In genomic region chr13:46936525-46936924, GRCh38 we compare ENCODE assay signal across 36 cellular contexts. TPM values are rescaled to one million over a fixed set of nuclear protein-coding genes. Genes with fewer than 3 reads are reported as not detected.
"Had no signal": no experiment of that assay in that cellular context is flagged by ENCODE, and none has a peak within 500 bp of the region (broad histone marks: within the 10 kb centered on the region; RNA-seq: fewer than 3 reads in every experiment).

No MANE protein-coding gene starts in this region.

- H3K9me3 Mint-ChIP-seq: activated CD4-positive, alpha-beta T cell treated with anti-CD3 and anti-CD28 coated beads, Interleukin-2, amount 10 ng/mL, durations not matched to agents 24 days and 14 days; activated T-helper 2 cell treated with anti-CD3 and anti-CD28 coated beads, Interferon-gamma antibody, Interleukin-2, Interleukin-4, amounts not matched to agents 10 μg/mL and 5 μg/mL and 100 μg/mL, durations not matched to agents 14 hours and 24 hours and 36 hours had no signal

- H3K27me3 Mint-ChIP-seq: activated naive CD4-positive, alpha-beta T cell treated with anti-CD3 and anti-CD28 coated beads, Interleukin-2, amount 10 ng/mL, durations not matched to agents 7 days and 5 days; dendritic cell treated with granulocyte-macrophage colony-stimulating factor and Interleukin-4, amounts not matched to agents 40 ng/mL and 50 ng/mL, for 4 days had no signal

- H3K27me3 ChIP-seq: ascending aorta, breast epithelium, cardiac muscle cell, gastrocnemius medialis had no signal

- H3K9me3 ChIP-seq: ascending aorta, breast epithelium, gastrocnemius medialis had no signal

- H3K27ac Mint-ChIP-seq: activated CD4-positive, alpha-beta memory T cell treated with anti-CD3 and anti-CD28 coated beads for 36 hours; activated CD4-positive, alpha-beta T cell treated with anti-CD3 and anti-CD28 coated beads for 36 hours; activated CD4-positive, alpha-beta T cell treated with anti-CD3 and anti-CD28 coated beads, Interleukin-2, amount 10 ng/mL, durations not matched to agents 24 days and 14 days; activated CD8-positive, alpha-beta memory T cell treated with anti-CD3 and anti-CD28 coated beads, Interleukin-2, amount 10 ng/mL, durations not matched to agents 7 days and 5 days; activated CD8-positive, alpha-beta T cell treated with anti-CD3 and anti-CD28 coated beads, Interleukin-2, amount 10 ng/mL, durations not matched to agents 7 days and 5 days; activated naive CD4-positive, alpha-beta T cell treated with anti-CD3 and anti-CD28 coated beads, Interleukin-2, amount 10 ng/mL, durations not matched to agents 7 days and 5 days; activated naive CD4-positive, alpha-beta T cell treated with anti-CD3 and anti-CD28 coated beads, Interleukin-2, amount 50 U/mL, for 72 hours; activated naive CD8-positive, alpha-beta T cell treated with anti-CD3 and anti-CD28 coated beads, Interleukin-2, amount 10 ng/mL, durations not matched to agents 7 days and 5 days; activated T-helper 1 cell treated with anti-CD3 and anti-CD28 coated beads, Interleukin-12 subunit alpha, Interleukin-12 subunit beta, Interleukin-2, Interleukin-4 antibody, amounts not matched to agents 30 ng/mL and 10 ng/mL and 1 ng/mL, durations not matched to agents 14 hours and 24 hours and 36 hours; activated T-helper 2 cell treated with anti-CD3 and anti-CD28 coated beads, Interferon-gamma antibody, Interleukin-2, Interleukin-4, amounts not matched to agents 10 μg/mL and 5 μg/mL and 100 μg/mL, durations not matched to agents 14 hours and 24 hours and 36 hours; brain; dendritic cell treated with granulocyte-macrophage colony-stimulating factor and Interleukin-4, amounts not matched to agents 40 ng/mL and 50 ng/mL, for 4 days; endodermal cell had no signal

- ATAC-seq: activated CD4-positive, alpha-beta T cell treated with anti-CD3 and anti-CD28 coated beads for 36 hours; activated CD8-positive, alpha-beta memory T cell treated with anti-CD3 and anti-CD28 coated beads, Interleukin-2, amount 10 ng/mL, durations not matched to agents 7 days and 5 days; activated CD8-positive, alpha-beta T cell treated with anti-CD3 and anti-CD28 coated beads, Interleukin-2, amount 10 ng/mL, durations not matched to agents 7 days and 5 days; activated naive CD4-positive, alpha-beta T cell treated with anti-CD3 and anti-CD28 coated beads, Interleukin-2, amount 50 U/mL, for 72 hours; esophagus mucosa; gastrocnemius medialis had no signal

- H3K36me3 Mint-ChIP-seq: activated CD4-positive, alpha-beta memory T cell treated with anti-CD3 and anti-CD28 coated beads for 36 hours; activated CD8-positive, alpha-beta memory T cell treated with anti-CD3 and anti-CD28 coated beads, Interleukin-2, amount 10 ng/mL, durations not matched to agents 7 days and 5 days; activated naive CD4-positive, alpha-beta T cell treated with anti-CD3 and anti-CD28 coated beads, Interleukin-2, amount 10 ng/mL, durations not matched to agents 7 days and 5 days; activated naive CD8-positive, alpha-beta T cell treated with anti-CD3 and anti-CD28 coated beads, Interleukin-2, amount 10 ng/mL, durations not matched to agents 7 days and 5 days; brain had no signal

- H3K27ac ChIP-seq: ascending aorta, breast epithelium, cardiac muscle cell, coronary artery, dorsolateral prefrontal cortex, gastrocnemius medialis had no signal

- H3K36me3 ChIP-seq: ascending aorta, breast epithelium, cardiac muscle cell, gastrocnemius medialis had no signal

- DNase-seq: activated CD4-positive, alpha-beta memory T cell treated with anti-CD3 and anti-CD28 coated beads for 36 hours; activated CD4-positive, alpha-beta T cell treated with anti-CD3 and anti-CD28 coated beads for 36 hours; activated CD4-positive, alpha-beta T cell treated with anti-CD3 and anti-CD28 coated beads, Interleukin-2, amount 10 ng/mL, durations not matched to agents 24 days and 14 days; activated CD4-positive, CD25-positive, alpha-beta regulatory T cell; activated CD4-positive, CD25-positive, alpha-beta regulatory T cell treated with anti-CD3 and anti-CD28 coated beads, Interleukin-2, amount 50 U/mL, for 72 hours; activated CD8-positive, alpha-beta memory T cell treated with anti-CD3 and anti-CD28 coated beads, Interleukin-2, amount 10 ng/mL, durations not matched to agents 7 days and 5 days; activated CD8-positive, alpha-beta memory T cell treated with anti-CD3 and anti-CD28 coated beads, Interleukin-2, amount 50 U/mL, for 4 hours; activated CD8-positive, alpha-beta T cell treated with anti-CD3 and anti-CD28 coated beads, Interleukin-2, amount 10 ng/mL, durations not matched to agents 7 days and 5 days; activated effector memory CD4-positive, alpha-beta T cell treated with anti-CD3 and anti-CD28 coated beads, Interleukin-2, amount 50 U/mL, for 16 hours; activated naive CD4-positive, alpha-beta T cell; activated naive CD4-positive, alpha-beta T cell treated with anti-CD3 and anti-CD28 coated beads, Interleukin-2, amount 10 ng/mL, durations not matched to agents 7 days and 5 days; activated naive CD8-positive, alpha-beta T cell treated with anti-CD3 and anti-CD28 coated beads, Interleukin-2, amount 10 ng/mL, durations not matched to agents 7 days and 5 days; activated T-cell treated with anti-CD3 and anti-CD28 coated beads, Interleukin-2, amount 50 U/mL, for 1 hour; activated T-cell treated with anti-CD3 and anti-CD28 coated beads, Interleukin-2, amount 50 U/mL, for 48 hours; central memory CD4-positive, alpha-beta T cell; cerebellar nuclear complex; dorsolateral prefrontal cortex; effector memory CD4-positive, alpha-beta T cell; endodermal cell; foreskin fibroblast; gastrocnemius medialis; glutamatergic neuron; T-helper 2 cell had no signal

- H3K4me1 ChIP-seq: ascending aorta, breast epithelium, gastrocnemius medialis had no signal

- H3K4me3 Mint-ChIP-seq: activated CD4-positive, alpha-beta memory T cell treated with anti-CD3 and anti-CD28 coated beads for 36 hours; activated CD4-positive, alpha-beta T cell treated with anti-CD3 and anti-CD28 coated beads for 36 hours; activated CD4-positive, alpha-beta T cell treated with anti-CD3 and anti-CD28 coated beads, Interleukin-2, amount 10 ng/mL, durations not matched to agents 24 days and 14 days; activated CD8-positive, alpha-beta memory T cell treated with anti-CD3 and anti-CD28 coated beads, Interleukin-2, amount 10 ng/mL, durations not matched to agents 7 days and 5 days; activated CD8-positive, alpha-beta T cell treated with anti-CD3 and anti-CD28 coated beads, Interleukin-2, amount 10 ng/mL, durations not matched to agents 7 days and 5 days; activated naive CD4-positive, alpha-beta T cell treated with anti-CD3 and anti-CD28 coated beads, Interleukin-2, amount 10 ng/mL, durations not matched to agents 7 days and 5 days; activated naive CD8-positive, alpha-beta T cell treated with anti-CD3 and anti-CD28 coated beads, Interleukin-2, amount 10 ng/mL, durations not matched to agents 7 days and 5 days; activated T-helper 1 cell treated with anti-CD3 and anti-CD28 coated beads, Interleukin-12 subunit alpha, Interleukin-12 subunit beta, Interleukin-2, Interleukin-4 antibody, amounts not matched to agents 30 ng/mL and 10 ng/mL and 1 ng/mL, durations not matched to agents 14 hours and 24 hours and 36 hours; brain; dendritic cell treated with granulocyte-macrophage colony-stimulating factor and Interleukin-4, amounts not matched to agents 40 ng/mL and 50 ng/mL, for 4 days; endodermal cell had no signal

- H3K4me1 Mint-ChIP-seq: activated CD4-positive, alpha-beta T cell treated with anti-CD3 and anti-CD28 coated beads for 36 hours; activated CD4-positive, alpha-beta T cell treated with anti-CD3 and anti-CD28 coated beads, Interleukin-2, amount 10 ng/mL, durations not matched to agents 24 days and 14 days; activated CD8-positive, alpha-beta memory T cell treated with anti-CD3 and anti-CD28 coated beads, Interleukin-2, amount 10 ng/mL, durations not matched to agents 7 days and 5 days; activated naive CD4-positive, alpha-beta T cell treated with anti-CD3 and anti-CD28 coated beads, Interleukin-2, amount 10 ng/mL, durations not matched to agents 7 days and 5 days; activated naive CD8-positive, alpha-beta T cell treated with anti-CD3 and anti-CD28 coated beads, Interleukin-2, amount 10 ng/mL, durations not matched to agents 7 days and 5 days; brain; endodermal cell had no signal

- H3K4me3 ChIP-seq: ascending aorta, breast epithelium, cardiac muscle cell, coronary artery, dorsolateral prefrontal cortex, gastrocnemius medialis had no signal

RNA-seq across cellular contexts. Expression of gene HTR2A, which starts 39.7 kb away (rescaled TPM):
- total RNA-seq: activated CD4-positive, alpha-beta memory T cell treated with anti-CD3 and anti-CD28 coated beads for 36 hours; activated CD4-positive, alpha-beta T cell treated with anti-CD3 and anti-CD28 coated beads for 36 hours; activated CD4-positive, alpha-beta T cell treated with anti-CD3 and anti-CD28 coated beads, Interleukin-2, amount 10 ng/mL, durations not matched to agents 24 days and 14 days; activated CD8-positive, alpha-beta memory T cell treated with anti-CD3 and anti-CD28 coated beads for 36 hours; activated CD8-positive, alpha-beta memory T cell treated with anti-CD3 and anti-CD28 coated beads, Interleukin-2, amount 10 ng/mL, durations not matched to agents 7 days and 5 days; activated CD8-positive, alpha-beta T cell treated with anti-CD3 and anti-CD28 coated beads, Interleukin-2, amount 10 ng/mL, durations not matched to agents 7 days and 5 days; activated naive CD4-positive, alpha-beta T cell treated with anti-CD3 and anti-CD28 coated beads, Interleukin-2, amount 50 U/mL, for 72 hours; activated naive CD8-positive, alpha-beta T cell treated with anti-CD3 and anti-CD28 coated beads, Interleukin-2, amount 10 ng/mL, durations not matched to agents 7 days and 5 days; activated T-helper 1 cell treated with anti-CD3 and anti-CD28 coated beads, Interleukin-12 subunit alpha, Interleukin-12 subunit beta, Interleukin-2, Interleukin-4 antibody, amounts not matched to agents 30 ng/mL and 10 ng/mL and 1 ng/mL, durations not matched to agents 14 hours and 24 hours and 36 hours; activated T-helper 2 cell treated with anti-CD3 and anti-CD28 coated beads, Interferon-gamma antibody, Interleukin-2, Interleukin-4, amounts not matched to agents 10 μg/mL and 5 μg/mL and 100 μg/mL, durations not matched to agents 14 hours and 24 hours and 36 hours; ascending aorta; cardiac muscle cell; endodermal cell; epithelial cell of proximal tubule; T-helper 1 cell treated with Interleukin-12 subunit alpha and Interleukin-12 subunit beta and Interleukin-4 antibody, amounts not matched to agents 30 ng/mL and 1 ng/mL, for 36 hours had no signal
- polyA plus RNA-seq: cardiac muscle cell had no signal
